In genomic region chr22:29269731-29270474, GRCh38 we compare ENCODE assay signal across 8 cellular contexts. TPM values are rescaled to one million over a fixed set of nuclear protein-coding genes. Genes with fewer than 3 reads are reported as not detected.
DNase-seq lines count a peak whose midpoint lies in the region; ATAC-seq and TF ChIP-seq lines count a peak whose summit lies in the region.

No MANE protein-coding gene starts in this region.

- H3K9me3 Mint-ChIP-seq in activated T-cell treated with anti-CD3 and anti-CD28 coated beads, Interleukin-2, amount 50 U/mL, for 4 hours = no peaks in the 10 kb centered on the region
- H3K9me3 Mint-ChIP-seq in activated B cell treated with CpG ODN at 0.5 μM for 24 hours = no peaks in the 10 kb centered on the region
- no peaks in the 10 kb centered on the region for H3K9me3 Mint-ChIP-seq in stimulated activated effector memory CD8-positive, alpha-beta T cell treated with anti-CD3 and anti-CD28 coated beads, Interleukin-12 subunit alpha, Interleukin-12 subunit beta, amount 100 ng/mL, for 72 hours

- H3K4me3 ChIP-seq in iPS-15b (ENCODE audit: low read depth, low read length) = peak overlapping the region; percentile 61

- peaks cover 56% of the 10 kb centered on the region for H3K36me3 Mint-ChIP-seq in activated T-cell treated with anti-CD3 and anti-CD28 coated beads, Interleukin-2, amount 50 U/mL, for 4 hours (ENCODE audit: insufficient read depth)
- H3K36me3 Mint-ChIP-seq in activated B cell treated with CpG ODN at 0.5 μM for 24 hours (ENCODE audit: low read depth) = peaks cover 66% of the 10 kb centered on the region
- peaks cover 87% of the 10 kb centered on the region for H3K36me3 Mint-ChIP-seq in stimulated activated effector memory CD8-positive, alpha-beta T cell treated with anti-CD3 and anti-CD28 coated beads, Interleukin-12 subunit alpha, Interleukin-12 subunit beta, amount 100 ng/mL, for 72 hours

- H3K9ac ChIP-seq in iPS-15b (ENCODE audit: low read depth, low read length) = peak overlapping the region; percentile 97

- CTCF ChIA-PET in activated B cell treated with CpG ODN at 0.5 μM for 24 hours (lab: Charles Lee) = no interaction called here

- H3K4me1 Mint-ChIP-seq in activated T-cell treated with anti-CD3 and anti-CD28 coated beads, Interleukin-2, amount 50 U/mL, for 4 hours (ENCODE audit: low read depth) = peaks cover 61% of the 10 kb centered on the region
- H3K4me1 Mint-ChIP-seq in activated B cell treated with CpG ODN at 0.5 μM for 24 hours = peaks cover 74% of the 10 kb centered on the region
- peaks cover 68% of the 10 kb centered on the region for H3K4me1 Mint-ChIP-seq in stimulated activated effector memory CD8-positive, alpha-beta T cell treated with anti-CD3 and anti-CD28 coated beads, Interleukin-12 subunit alpha, Interleukin-12 subunit beta, amount 100 ng/mL, for 72 hours

- intact Hi-C loops in activated B cell treated with CpG ODN at 0.5 μM for 24 hours (cut with micrococcal nuclease) = loop anchor here (2.0 to 10.0 kb wide), 6 partner anchors 19 to 1355 kb away; partner anchors contain the start of genes CHEK2, HSCB, KREMEN1 and PITPNB

- peaks cover 28% of the 10 kb centered on the region for H3K36me3 ChIP-seq in iPS-15b (ENCODE audit: control insufficient read depth, insufficient read depth, low read length)

- peak overlapping the region; percentile 100 for H3K27ac Mint-ChIP-seq in activated B cell treated with CpG ODN at 0.5 μM for 24 hours
- H3K27ac Mint-ChIP-seq in stimulated activated effector memory CD8-positive, alpha-beta T cell treated with anti-CD3 and anti-CD28 coated beads, Interleukin-12 subunit alpha, Interleukin-12 subunit beta, amount 100 ng/mL, for 72 hours = peak overlapping the region; percentile 100

- no peaks in the 10 kb centered on the region for H3K27me3 Mint-ChIP-seq in activated T-cell treated with anti-CD3 and anti-CD28 coated beads, Interleukin-2, amount 50 U/mL, for 4 hours (ENCODE audit: low read depth)
- H3K27me3 Mint-ChIP-seq in activated B cell treated with CpG ODN at 0.5 μM for 24 hours = no peaks in the 10 kb centered on the region

- no peaks in the 10 kb centered on the region for H3K9me3 ChIP-seq in iPS-15b (ENCODE audit: control insufficient read depth, insufficient read depth, low read length)

- ATAC-seq in activated T-cell treated with anti-CD3 and anti-CD28 coated beads, Interleukin-2, amount 50 U/mL, for 4 hours = no peak
- ATAC-seq in activated B cell treated with CpG ODN at 0.5 μM for 24 hours (ENCODE audit: low read depth) (no peak), HG03025 (IDR thresholded peaks at IDR 0.05; ENCODE audit: low FRiP score, unreplicated experiment) (no peak)
- no peak for ATAC-seq in stimulated activated effector memory CD8-positive, alpha-beta T cell treated with anti-CD3 and anti-CD28 coated beads, Interleukin-12 subunit alpha, Interleukin-12 subunit beta, amount 100 ng/mL, for 72 hours

- DNase-seq in activated T-cell treated with anti-CD3 and anti-CD28 coated beads, Interleukin-2, amount 50 U/mL, for 4 hours = no peak
- no peak for DNase-seq in activated T-cell treated with anti-CD3 and anti-CD28 coated beads for 4 hours
- DNase-seq in activated B cell treated with CpG ODN at 0.5 μM for 24 hours = no peak
- DNase-seq in stimulated activated effector memory CD8-positive, alpha-beta T cell treated with anti-CD3 and anti-CD28 coated beads, Interleukin-12 subunit alpha, Interleukin-12 subunit beta, amount 100 ng/mL, for 72 hours (ENCODE audit: low spot score in 2 of 2) = no peak
- no peak for DNase-seq in NCI-H226
- no peak for DNase-seq in activated CD4-positive, CD25-positive, alpha-beta regulatory T cell (lab: John Stamatoyannopoulos, UW)

- POLR2A ChIA-PET in activated B cell treated with CpG ODN at 0.5 μM for 24 hours (lab: Charles Lee) = interaction anchor here (0.7 to 1.1 kb wide), 3 partner anchors 42 to 1700 kb away, joined by 3 read pairs; no protein-coding TSS in a partner anchor

- TF ChIP-seq CTCF in activated B cell treated with CpG ODN at 0.5 μM for 24 hours (IDR thresholded peaks at IDR 0.05) = no peak

- no peaks in the 10 kb centered on the region for H3K27me3 ChIP-seq in iPS-15b (ENCODE audit: control insufficient read depth, insufficient read depth, low read length)

- peak overlapping the region; percentile 96 for H3K4me3 Mint-ChIP-seq in activated T-cell treated with anti-CD3 and anti-CD28 coated beads, Interleukin-2, amount 50 U/mL, for 4 hours
- peak overlapping the region; percentile 96 for H3K4me3 Mint-ChIP-seq in activated B cell treated with CpG ODN at 0.5 μM for 24 hours
- H3K4me3 Mint-ChIP-seq in stimulated activated effector memory CD8-positive, alpha-beta T cell treated with anti-CD3 and anti-CD28 coated beads, Interleukin-12 subunit alpha, Interleukin-12 subunit beta, amount 100 ng/mL, for 72 hours = peak overlapping the region; percentile 89

- H3K4me1 ChIP-seq in iPS-15b (ENCODE audit: control insufficient read depth, insufficient read depth, low read length) = peaks cover 16% of the 10 kb centered on the region

RNA-seq across cellular contexts. Expression of gene EWSR1, which starts 1.8 kb away (rescaled TPM):
- 100 to 1,000 TPM; 458 to 522 (median 474) TPM for total RNA-seq in activated T-cell treated with anti-CD3 and anti-CD28 coated beads, Interleukin-2, amount 50 U/mL, for 4 hours
- 347 and 382 TPM in 2 replicates for total RNA-seq in activated B cell treated with CpG ODN at 0.5 μM for 24 hours

RNA-seq across cellular contexts. Expression of gene RHBDD3, which starts 2.1 kb away (rescaled TPM):
- 10 to 100 TPM; 52.0 to 61.0 (median 56.8) TPM for total RNA-seq in activated T-cell treated with anti-CD3 and anti-CD28 coated beads, Interleukin-2, amount 50 U/mL, for 4 hours
- total RNA-seq in activated B cell treated with CpG ODN at 0.5 μM for 24 hours = 17.7 and 17.9 TPM in 2 replicates

RNA-seq across cellular contexts. Expression of gene GAS2L1, which starts 36.5 kb away (rescaled TPM):
- total RNA-seq in activated T-cell treated with anti-CD3 and anti-CD28 coated beads, Interleukin-2, amount 50 U/mL, for 4 hours = under 1 TPM; 0.37 to 0.90 (median 0.56) TPM
- not detected in 2 replicates for total RNA-seq in activated B cell treated with CpG ODN at 0.5 μM for 24 hours

RNA-seq across cellular contexts. Expression of gene RASL10A, which starts 45.6 kb away (rescaled TPM):
- total RNA-seq in activated T-cell treated with anti-CD3 and anti-CD28 coated beads, Interleukin-2, amount 50 U/mL, for 4 hours = under 1 TPM; 0.56 to 0.87 (median 0.79) TPM
- total RNA-seq in activated B cell treated with CpG ODN at 0.5 μM for 24 hours = 0.98 and 1.0 TPM in 2 replicates
